In the genomic region with DNA sequence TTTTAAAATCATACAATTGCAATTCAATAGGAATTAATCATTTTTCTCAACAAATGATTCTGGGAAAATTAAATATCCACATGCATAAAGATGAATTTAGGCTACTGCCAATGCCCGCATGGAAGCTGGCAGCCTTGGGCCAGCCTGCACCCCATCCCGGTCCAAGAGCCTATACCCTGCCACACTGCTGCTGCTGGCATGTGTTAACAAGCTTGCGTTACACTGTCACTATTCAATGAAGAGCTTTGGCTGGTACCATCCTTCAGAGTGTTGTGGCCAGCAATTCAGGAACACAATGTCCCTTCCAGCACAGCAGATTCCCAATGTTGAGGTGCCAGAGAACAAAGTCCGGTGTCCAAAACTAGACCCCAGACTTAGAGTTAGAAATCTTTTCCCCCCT, we compare ENCODE assay signal across 32 cellular contexts. TPM values are rescaled to one million over a fixed set of nuclear protein-coding genes. Genes with fewer than 3 reads are reported as not detected.
"Had no signal": no experiment of that assay in that cellular context is flagged by ENCODE, and none has a peak within 500 bp of the region (broad histone marks: within the 10 kb centered on the region; RNA-seq: fewer than 3 reads in every experiment).

No MANE protein-coding gene starts in this region.

- H3K4me1 ChIP-seq: body of pancreas, lower lobe of right lung, sigmoid colon, uterus had no signal

- ATAC-seq: body of pancreas; effector memory CD8-positive, alpha-beta T cell; left colon; lower lobe of right lung; mucosa of descending colon; natural killer cell treated with Interleukin-12 subunit alpha and Interleukin-12 subunit beta and Interleukin-15 and Interleukin-18, amount 100 ng/mL, for 72 hours; stimulated activated effector memory CD8-positive, alpha-beta T cell treated with anti-CD3 and anti-CD28 coated beads, Interleukin-12 subunit alpha, Interleukin-12 subunit beta, amount 100 ng/mL, for 72 hours had no signal

- H3K4me3 ChIP-seq: body of pancreas, coronary artery, lower lobe of right lung, mucosa of descending colon, sigmoid colon, uterus had no signal

- H3K9me3 ChIP-seq: body of pancreas, sigmoid colon, uterus had no signal

- H3K36me3 ChIP-seq: lower lobe of right lung, sigmoid colon, uterus had no signal

- DNase-seq: activated CD4-positive, alpha-beta T cell treated with anti-CD3 and anti-CD28 coated beads for 4 hours; activated CD4-positive, alpha-beta T cell treated with anti-CD3 and anti-CD28 coated beads, Interleukin-2, amount 50 U/mL, for 4 hours; activated CD8-positive, alpha-beta memory T cell treated with anti-CD3 and anti-CD28 coated beads for 24 hours; activated effector memory CD4-positive, alpha-beta T cell treated with Interleukin-2 at 50 U/mL for 16 hours; activated naive CD4-positive, alpha-beta T cell treated with Interleukin-2 at 50 U/mL for 16 hours; aorta; body of pancreas; cerebellar nuclear complex; effector memory CD8-positive, alpha-beta T cell; islet precursor cell; left colon; lower lobe of right lung; mesendoderm; mucosa of descending colon; sigmoid colon; small intestine; stimulated activated CD4-positive, alpha-beta T cell treated with anti-CD3 and anti-CD28 coated beads, Interleukin-4, amount 100 ng/mL, for 24 hours; SW 1271; T-helper 9 cell; uterus had no signal

- H3K27ac ChIP-seq: body of pancreas, coronary artery, lower lobe of right lung, sigmoid colon, uterus, VCaP had no signal

- H3K27me3 ChIP-seq: body of pancreas, sigmoid colon, uterus had no signal

RNA-seq across cellular contexts. Expression of a gene that starts 23.6 kb away (rescaled TPM):
- total RNA-seq: aorta; body of pancreas; fibroblast of lung; left colon; lower lobe of right lung; myocyte; natural killer cell treated with Interleukin-12 subunit alpha and Interleukin-12 subunit beta and Interleukin-15 and Interleukin-18, amount 100 ng/mL, for 72 hours; omental fat pad; renal cortical epithelial cell; subcutaneous adipose tissue; uterus had no signal
- polyA plus RNA-seq: adipose tissue, esophagus, sigmoid colon, small intestine had no signal

RNA-seq across cellular contexts. Expression of a gene that starts 34.1 kb away (rescaled TPM):
- polyA plus RNA-seq: aorta, esophagus, fibroblast of lung, small intestine, thymus had no signal

RNA-seq across cellular contexts. Expression of a gene that starts 43.3 kb away (rescaled TPM):
- polyA plus RNA-seq: adipose tissue, aorta, esophagus, fibroblast of lung had no signal
